8 cellular contexts compared by ENCODE assay signal in genomic region chr10:77004917-77005564, GRCh38.
DNase-seq lines count a peak whose midpoint lies in the region; ATAC-seq and TF ChIP-seq lines count a peak whose summit lies in the region.

No MANE protein-coding gene starts in this region.

- DNase-seq in BE2C: peak; percentile 26
- peak; percentile 45 for DNase-seq in NCI-H2107 treated with DMSO at 0.1 percent for 48 hours (lab: John Stamatoyannopoulos, UW; ENCODE audit: unreplicated experiment)
- peak; percentile 52 to 77 for DNase-seq in T47D (ENCODE audit: low read depth in 1 of 2, low spot score in 1 of 2)
- no peak for DNase-seq in kidney epithelial cell (ENCODE audit: low read depth)
- DNase-seq in upper lobe of right lung: no peak
- DNase-seq in ecto neural progenitor cell (ENCODE audit: low spot score): no peak

- H3K4me3 ChIP-seq in BE2C (ENCODE audit: low read depth, low read length) (no peak overlapping the region), kidney epithelial cell (ENCODE audit: low read depth, low read length) (no peak overlapping the region), upper lobe of right lung (no peak overlapping the region)

- H3K27ac ChIP-seq in upper lobe of right lung: no peak overlapping the region

- H3K27me3 ChIP-seq in BE2C (no peaks in the 10 kb centered on the region), kidney epithelial cell (ENCODE audit: control insufficient read depth, insufficient read depth, low read length) (no peaks in the 10 kb centered on the region), upper lobe of right lung (no peaks in the 10 kb centered on the region)

- intact Hi-C loops in upper lobe of right lung (cut with DNase I): loop anchor here (10.0 kb wide), 1 partner anchor 110 kb away; no protein-coding TSS in a partner anchor

- TF ChIP-seq CTCF in BE2C (IDR thresholded peaks at IDR 0.05; ENCODE audit: low read depth, low read length) (peak; percentile 90), kidney epithelial cell (IDR thresholded peaks at IDR 0.05; ENCODE audit: insufficient read depth, low read length, poor library complexity, severe bottlenecking) (peak; percentile 79), upper lobe of right lung (IDR thresholded peaks at IDR 0.05) (peak; percentile 80)

- in situ Hi-C loops in T47D (cut with HindIII; ENCODE audit: low pct_unique_long_range_greater_than_20kb, low sequenced_read_pairs): no loop called here

- H3K4me1 ChIP-seq in BE2C (no peaks in the 10 kb centered on the region), upper lobe of right lung (no peaks in the 10 kb centered on the region)

- H3K36me3 ChIP-seq in BE2C (no peaks in the 10 kb centered on the region), kidney epithelial cell (ENCODE audit: control insufficient read depth, insufficient read depth, low read length) (no peaks in the 10 kb centered on the region), upper lobe of right lung (no peaks in the 10 kb centered on the region)

- ATAC-seq in GM19372 (IDR thresholded peaks at IDR 0.05; ENCODE audit: low read depth, unreplicated experiment): peak; percentile 53
- peak; percentile 82 for ATAC-seq in upper lobe of right lung
- ATAC-seq in HG02642 (IDR thresholded peaks at IDR 0.05; ENCODE audit: poor library complexity, unreplicated experiment): no peak

- H3K9me3 ChIP-seq in BE2C: no peaks in the 10 kb centered on the region
- H3K9me3 ChIP-seq in upper lobe of right lung: no peaks in the 10 kb centered on the region

Comparison
In these comparisons a context has a peak if more than half of its experiments do, and no peak if none do; other contexts are left out.
1. DNase-seq: peak in BE2C (single experiment), NCI-H2107 treated with DMSO at 0.1 percent for 48 hours (single experiment) and T47D (2 of 2); none in kidney epithelial cell (single experiment), upper lobe of right lung (single experiment) and ecto neural progenitor cell (single experiment).
2. Peak in every context shown above with its lines, with median percentiles within 50 percentile points of each other: CTCF ChIP-seq.